In the genomic region with DNA sequence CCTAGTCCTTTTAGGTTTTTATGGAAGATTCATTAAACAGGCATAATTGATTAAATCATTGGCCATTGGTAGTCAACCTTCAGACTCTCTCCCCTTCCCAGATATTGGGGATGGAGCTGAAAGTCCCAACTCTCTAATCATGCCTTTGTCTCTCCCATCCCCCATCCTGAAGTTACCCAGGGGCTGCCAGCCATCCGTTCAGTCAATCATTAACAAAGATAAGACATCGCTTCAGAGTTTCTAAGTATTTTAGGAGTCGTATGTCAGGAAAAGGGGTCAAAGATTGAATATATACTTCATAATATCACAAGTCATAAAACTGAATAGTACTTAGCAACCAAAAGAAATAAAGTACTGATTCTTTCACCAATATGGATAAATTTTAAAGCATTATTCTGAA, we compare ENCODE assay signal across 15 cellular contexts.
"Had no signal": no experiment of that assay in that cellular context is flagged by ENCODE, and none has a peak within 500 bp of the region (broad histone marks: within the 10 kb centered on the region; RNA-seq: fewer than 3 reads in every experiment).

No MANE protein-coding gene starts in this region.

- H3K9me3 ChIP-seq: breast epithelium, neutrophil, tibial nerve had no signal

- H3K27ac Mint-ChIP-seq: stimulated activated naive B cell treated with anti-CD40 and anti-IgM and Interleukin-4, amounts not matched to agents 10 μg/mL and 1 μg/mL and 100 μg/mL, for 72 hours had no signal

- H3K27me3 ChIP-seq: breast epithelium, tibial nerve had no signal

- H3K4me3 ChIP-seq: breast epithelium, tibial nerve had no signal

- H3K36me3 Mint-ChIP-seq: stimulated activated naive B cell treated with anti-CD40 and anti-IgM and Interleukin-4, amounts not matched to agents 10 μg/mL and 1 μg/mL and 100 μg/mL, for 72 hours had no signal

- DNase-seq: activated CD4-positive, alpha-beta T cell treated with anti-CD3 and anti-CD28 coated beads, Interleukin-2, amount 50 U/mL, for 1 hour; activated CD8-positive, alpha-beta memory T cell treated with anti-CD3 and anti-CD28 coated beads for 24 hours; activated naive CD8-positive, alpha-beta T cell treated with anti-CD3 and anti-CD28 coated beads for 36 hours; cerebellar nuclear complex; mammary epithelial cell; naive thymus-derived CD8-positive, alpha-beta T cell; retina; stimulated activated CD4-positive, alpha-beta T cell treated with anti-CD3 and anti-CD28 coated beads, Interleukin-2, amount 100 ng/mL, for 48 hours; T-helper 9 cell had no signal

- H3K4me3 Mint-ChIP-seq: activated naive CD8-positive, alpha-beta T cell treated with anti-CD3 and anti-CD28 coated beads for 36 hours; stimulated activated naive B cell treated with anti-CD40 and anti-IgM and Interleukin-4, amounts not matched to agents 10 μg/mL and 1 μg/mL and 100 μg/mL, for 72 hours had no signal

- H3K27ac ChIP-seq: breast epithelium, neutrophil, parathyroid adenoma, tibial nerve had no signal

- H3K4me1 Mint-ChIP-seq: activated naive CD8-positive, alpha-beta T cell treated with anti-CD3 and anti-CD28 coated beads for 36 hours had no signal

- H3K9ac ChIP-seq: parathyroid adenoma had no signal

- H3K27me3 Mint-ChIP-seq: activated naive CD8-positive, alpha-beta T cell treated with anti-CD3 and anti-CD28 coated beads for 36 hours had no signal

- H2AFZ ChIP-seq: parathyroid adenoma had no signal

- H3K36me3 ChIP-seq: breast epithelium, neutrophil, tibial nerve had no signal

- H3K4me1 ChIP-seq: breast epithelium, parathyroid adenoma had no signal

- H3K79me2 ChIP-seq: parathyroid adenoma had no signal

- H3K9me3 Mint-ChIP-seq: activated naive CD8-positive, alpha-beta T cell treated with anti-CD3 and anti-CD28 coated beads for 36 hours; naive thymus-derived CD8-positive, alpha-beta T cell; stimulated activated naive B cell treated with anti-CD40 and anti-IgM and Interleukin-4, amounts not matched to agents 10 μg/mL and 1 μg/mL and 100 μg/mL, for 72 hours had no signal

- ATAC-seq: esophagus mucosa; naive thymus-derived CD8-positive, alpha-beta T cell had no signal
